ENCODE assay signal across 18 cellular contexts in genomic region chr12:126418357-126418756, GRCh38.
"Had no signal": no experiment of that assay in that cellular context is flagged by ENCODE, and none has a peak within 500 bp of the region (broad histone marks: within the 10 kb centered on the region; RNA-seq: fewer than 3 reads in every experiment).

No MANE protein-coding gene starts in this region.

- H3K27me3 ChIP-seq: SJCRH30 had no signal

- DNase-seq: KBM-7, MV-4-11, NCI-H1048, NCI-H1105, NCI-H1417 treated with DMSO at 0.1 percent for 48 hours, NCI-H146, NCI-H1694 treated with DMSO at 0.1 percent for 48 hours, NCI-H1930, NCI-H2081, NCI-H2107, NCI-H226, NCI-H446, NCI-H510A, NCI-H524 treated with DMSO at 0.1 percent for 48 hours, NCI-H69, NCI-H774, SHP77 treated with DMSO at 0.1 percent for 48 hours, SJCRH30 had no signal

- H3K4me3 ChIP-seq: SJCRH30 had no signal

- H3K36me3 ChIP-seq: SJCRH30 had no signal

- H3K27ac ChIP-seq: SJCRH30 had no signal

- H3K9me3 ChIP-seq: SJCRH30 had no signal

- H3K4me1 ChIP-seq: SJCRH30 had no signal
